ENCODE assay signal across 8 cellular contexts in the genomic region with DNA sequence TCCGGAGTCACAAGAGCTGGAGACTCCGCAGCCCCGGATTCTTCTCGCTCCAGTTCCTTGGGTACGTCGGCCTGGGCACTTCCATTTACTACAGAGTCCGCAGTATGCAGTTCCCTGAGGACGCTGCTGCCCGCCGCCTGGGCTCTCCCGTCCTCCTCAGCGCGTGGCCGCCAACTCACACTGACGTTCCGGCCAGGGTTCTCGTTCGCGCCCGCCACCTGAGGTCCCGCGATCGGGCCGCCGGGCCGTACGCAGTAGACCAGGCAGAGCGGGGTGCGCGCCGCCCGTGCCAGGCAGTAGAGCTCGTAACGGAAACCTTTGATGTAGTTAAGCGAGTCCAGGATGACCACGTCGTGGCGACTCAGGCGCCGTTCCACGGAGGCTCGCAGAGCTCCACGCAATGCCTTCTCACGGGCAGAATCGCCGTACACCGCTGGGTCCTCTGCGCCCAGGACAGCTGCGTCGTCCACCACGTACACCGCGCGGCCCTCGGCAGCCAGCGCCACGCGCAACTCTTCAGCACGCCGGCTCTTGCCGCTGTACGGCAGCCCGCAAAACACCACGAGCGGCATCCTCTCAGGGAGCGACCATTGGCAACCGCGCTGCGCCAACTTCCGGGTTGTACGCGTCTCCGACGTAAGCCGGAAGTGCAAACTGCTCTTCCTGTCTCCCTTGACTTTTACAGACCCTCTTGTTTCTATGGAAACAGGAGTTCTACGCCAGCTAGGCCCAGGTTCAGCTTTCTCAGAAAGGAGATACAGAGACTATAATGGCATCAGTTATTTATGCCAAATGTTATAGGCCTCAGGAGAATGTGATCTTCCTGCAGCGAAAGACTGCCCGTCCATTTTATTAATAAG. TPM values are rescaled to one million over a fixed set of nuclear protein-coding genes. Genes with fewer than 3 reads are reported as not detected.
DNase-seq lines count a peak whose midpoint lies in the region; ATAC-seq, FAIRE-seq and TF ChIP-seq lines count a peak whose summit lies in the region.

A gene with protein sequence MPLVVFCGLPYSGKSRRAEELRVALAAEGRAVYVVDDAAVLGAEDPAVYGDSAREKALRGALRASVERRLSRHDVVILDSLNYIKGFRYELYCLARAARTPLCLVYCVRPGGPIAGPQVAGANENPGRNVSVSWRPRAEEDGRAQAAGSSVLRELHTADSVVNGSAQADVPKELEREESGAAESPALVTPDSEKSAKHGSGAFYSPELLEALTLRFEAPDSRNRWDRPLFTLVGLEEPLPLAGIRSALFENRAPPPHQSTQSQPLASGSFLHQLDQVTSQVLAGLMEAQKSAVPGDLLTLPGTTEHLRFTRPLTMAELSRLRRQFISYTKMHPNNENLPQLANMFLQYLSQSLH (minus strand): TSS at position 621 of the 860 bp plus-strand sequence. CDS start 49 bp downstream, at position 572.

- H3K9ac ChIP-seq in keratinocyte (ENCODE audit: control insufficient read depth, extremely low read depth, insufficient read depth, low read length), result peak within 1 kb of the TSS; percentile 90

- DNase-seq in AG20443 (ENCODE audit: low spot score) (peak; percentile 93), NCI-H446 treated with DMSO at 0.1 percent for 48 hours (lab: John Stamatoyannopoulos, UW) (peak; percentile 86), cerebellar cortex (ENCODE audit: low spot score) (peak; percentile 96), keratinocyte (ENCODE audit: low read depth, low spot score) (no peak)
- peak; percentile 83 for DNase-seq in activated CD4-positive, CD25-positive, alpha-beta regulatory T cell treated with anti-CD3 and anti-CD28 coated beads, Interleukin-2, amount 50 U/mL, for 72 hours
- peak; percentile 65 to 71 for DNase-seq in stimulated activated CD4-positive, alpha-beta T cell treated with anti-CD3 and anti-CD28 coated beads, Interleukin-15, amount 100 ng/mL, for 1 hour (ENCODE audit: low read depth in 1 of 2, low spot score in 1 of 2)

- peak; percentile 88 for ATAC-seq in GM19043 (IDR thresholded peaks at IDR 0.05; ENCODE audit: low read depth, unreplicated experiment)
- ATAC-seq in HG03378 (IDR thresholded peaks at IDR 0.05; ENCODE audit: unreplicated experiment), result peak; percentile 80

- H3K27ac ChIP-seq in keratinocyte (ENCODE audit: control insufficient read depth, insufficient read depth, low read length), result peak within 1 kb of the TSS; percentile 78

- dilution Hi-C loops in keratinocyte (cut with MboI; ENCODE audit: extremely low pct_ligation_motif_present, low sequenced_read_pairs), result no loop called here

- peak; percentile 34 for FAIRE-seq in keratinocyte (lab: Jason Lieb, UNC)

- no peaks in the 10 kb centered on the region for H3K27me3 ChIP-seq in keratinocyte (ENCODE audit: control insufficient read depth, extremely low read depth, insufficient read depth, low read length)

- peak within 1 kb of the TSS; percentile 80 to 94 (median 88) for H3K4me3 ChIP-seq in keratinocyte (ENCODE audit: control insufficient read depth in 2 of 3, extremely low read depth in 1 of 3, insufficient read depth in 2 of 3, low read depth in 1 of 3, low read length in 3 of 3)

- H3K79me2 ChIP-seq in keratinocyte (ENCODE audit: control insufficient read depth, insufficient read depth, low read length), result peaks cover 32% of the 10 kb centered on the region

- H2AFZ ChIP-seq in keratinocyte (ENCODE audit: control insufficient read depth, low read length), result peak within 1 kb of the TSS; percentile 91

- H3K9me1 ChIP-seq in keratinocyte (ENCODE audit: control insufficient read depth, extremely low read depth, insufficient read depth, low read length), result no peaks in the 10 kb centered on the region

- no peaks in the 10 kb centered on the region for H3K9me3 ChIP-seq in keratinocyte (ENCODE audit: control insufficient read depth, low read depth, low read length)

- peaks cover 9% of the 10 kb centered on the region for H4K20me1 ChIP-seq in keratinocyte (ENCODE audit: control insufficient read depth, extremely low read depth, insufficient read depth, low read length)

- no peak for TF ChIP-seq CTCF in keratinocyte (optimal IDR thresholded peaks at IDR 0.05 in 1 of 3, IDR thresholded peaks at IDR 0.05 in 1 of 3, conservative IDR thresholded peaks at IDR 0.05 in 1 of 3; ENCODE audit: extremely low read depth in 1 of 3, insufficient read depth in 2 of 3, low read length in 3 of 3)

- peaks cover 0 to 2% of the 10 kb centered on the region in 2 experiments for H3K36me3 ChIP-seq in keratinocyte (ENCODE audit: control insufficient read depth in 2 of 2, extremely low read depth in 1 of 2, insufficient read depth in 2 of 2, low read length in 2 of 2)

- peaks cover 21% of the 10 kb centered on the region for H3K4me1 ChIP-seq in keratinocyte (ENCODE audit: control insufficient read depth, extremely low read depth, insufficient read depth, low read length)

- peak within 1 kb of the TSS; percentile 84 for H3K4me2 ChIP-seq in keratinocyte (ENCODE audit: control insufficient read depth, extremely low read depth, insufficient read depth, low read depth, low read length)

RNA-seq across cellular contexts. Expression of the gene that starts here (rescaled TPM):
- 7.4 to 11.9 TPM (median 8.1 TPM) in 3 replicates for polyA plus RNA-seq in keratinocyte
- polyA plus RNA-seq in keratinocyte (2011; ENCODE audit: low read depth), result 3.8 TPM
- polyA plus RNA-seq in keratinocyte (2011; cell fraction: cytosol; rRNA removed), result 7.9 and 9.1 TPM in 2 replicates
- 8.5 and 10.2 TPM in 2 replicates for polyA plus RNA-seq in keratinocyte (2011; cell fraction: nucleus; rRNA removed)
- 7.2 and 11.1 TPM in 2 replicates for polyA plus RNA-seq in keratinocyte (2012; ENCODE audit: low replicate concordance)
- 4.7 to 7.6 TPM (median 7.1 TPM) in 3 replicates for polyA minus RNA-seq in keratinocyte
- 4.2 TPM for polyA minus RNA-seq in keratinocyte (2011; cell fraction: cytosol; rRNA and poly(A)+ RNA removed)
- 4.1 and 5.0 TPM in 2 replicates for polyA minus RNA-seq in keratinocyte (2011; cell fraction: nucleus; rRNA and poly(A)+ RNA removed)
